Comparison of ENCODE assay signal across 22 cellular contexts in genomic region chr11:118853693-118854092, GRCh38. TPM values are rescaled to one million over a fixed set of nuclear protein-coding genes. Genes with fewer than 3 reads are reported as not detected.
DNase-seq lines count a peak whose midpoint lies in the region; TF ChIP-seq lines count a peak whose summit lies in the region.
"Had no signal": no experiment of that assay in that cellular context is flagged by ENCODE, and none has a peak within 500 bp of the region (broad histone marks: within the 10 kb centered on the region; RNA-seq: fewer than 3 reads in every experiment).

No MANE protein-coding gene starts in this region.

- intact Hi-C loops in posterior vena cava (cut with DNase I) (loop anchor here in 1 of 2 donors (10.0 kb wide), 1 partner anchor 1791 kb away; no protein-coding TSS in a partner anchor), head of caudate nucleus (cut with DNase I) (no loop called here), posterior cingulate gyrus (cut with DNase I) (no loop called here)

- H3K27me3 Mint-ChIP-seq in activated naive CD4-positive, alpha-beta T cell treated with anti-CD3 and anti-CD28 coated beads, Interleukin-2, amount 50 U/mL, for 24 hours: no peaks in the 10 kb centered on the region
- no peaks in the 10 kb centered on the region for H3K27me3 Mint-ChIP-seq in CD8-positive, alpha-beta memory T cell
- H3K27me3 Mint-ChIP-seq: CD4-positive, CD25-positive, alpha-beta regulatory T cell had no signal

- no peak overlapping the region for H3K9ac ChIP-seq in OCI-LY1 (ENCODE audit: low read length)

- H3K36me3 Mint-ChIP-seq in activated naive CD4-positive, alpha-beta T cell treated with anti-CD3 and anti-CD28 coated beads, Interleukin-2, amount 50 U/mL, for 24 hours: no peaks in the 10 kb centered on the region
- peaks cover 0 to 2% (median 0%) of the 10 kb centered on the region in 3 donors for H3K36me3 Mint-ChIP-seq in CD8-positive, alpha-beta memory T cell
- H3K36me3 Mint-ChIP-seq: CD4-positive, CD25-positive, alpha-beta regulatory T cell; CD8-positive, alpha-beta T cell had no signal

- DNase-seq in activated naive CD4-positive, alpha-beta T cell treated with Interleukin-2 at 50 U/mL for 16 hours: no peak
- peak; percentile 43 for DNase-seq in posterior vena cava (ENCODE audit: low spot score)
- DNase-seq in head of caudate nucleus: no peak
- DNase-seq in CD8-positive, alpha-beta memory T cell: no peak
- DNase-seq in posterior cingulate gyrus: no peak
- no peak for DNase-seq in NCI-H345 (lab: John Stamatoyannopoulos, UW)
- DNase-seq: BE2C; CD4-positive, CD25-positive, alpha-beta regulatory T cell; CD8-positive, alpha-beta T cell; DMS 273 treated with DMSO at 0.1 percent for 48 hours; DMS79; GF-D8; GOT3; HFFc6 had no signal

- H2AFZ ChIP-seq in OCI-LY1 (ENCODE audit: low read length): no peak overlapping the region

- peaks cover 13% of the 10 kb centered on the region for H3K4me1 Mint-ChIP-seq in activated naive CD4-positive, alpha-beta T cell treated with anti-CD3 and anti-CD28 coated beads, Interleukin-2, amount 50 U/mL, for 24 hours
- peaks cover 0 to 12% (median 0%) of the 10 kb centered on the region in 3 donors for H3K4me1 Mint-ChIP-seq in CD8-positive, alpha-beta memory T cell

- no peaks in the 10 kb centered on the region for H3K9me3 Mint-ChIP-seq in activated naive CD4-positive, alpha-beta T cell treated with anti-CD3 and anti-CD28 coated beads, Interleukin-2, amount 50 U/mL, for 24 hours
- no peaks in the 10 kb centered on the region for H3K9me3 Mint-ChIP-seq in CD8-positive, alpha-beta memory T cell
- H3K9me3 Mint-ChIP-seq: CD8-positive, alpha-beta T cell; HFFc6 had no signal

- no peaks in the 10 kb centered on the region for H3K79me2 ChIP-seq in OCI-LY1 (ENCODE audit: insufficient read depth, low read length)

- no peaks in the 10 kb centered on the region for H3F3A ChIP-seq in OCI-LY1 (ENCODE audit: insufficient read depth, low read length)

- H3K27ac ChIP-seq in OCI-LY1 (ENCODE audit: low read depth, low read length, poor library complexity, severe bottlenecking): peak overlapping the region; percentile 40
- no peak overlapping the region for H3K27ac ChIP-seq in CD8-positive, alpha-beta memory T cell (ENCODE audit: low read depth, low read length)
- H3K27ac ChIP-seq: 22Rv1, C4-2B had no signal

- H3K9me3 ChIP-seq in OCI-LY1 (ENCODE audit: low read length): no peaks in the 10 kb centered on the region
- no peaks in the 10 kb centered on the region for H3K9me3 ChIP-seq in CD8-positive, alpha-beta memory T cell (ENCODE audit: low read length)
- H3K9me3 ChIP-seq: BE2C, HAP-1 had no signal

- CTCF ChIA-PET in CD8-positive, alpha-beta memory T cell (lab: Charles Lee): no interaction called here

- H3K27me3 ChIP-seq in OCI-LY1 (ENCODE audit: insufficient read depth, low read length): no peaks in the 10 kb centered on the region
- H3K27me3 ChIP-seq in CD8-positive, alpha-beta memory T cell (ENCODE audit: insufficient read depth, low read length, poor library complexity, severe bottlenecking): no peaks in the 10 kb centered on the region
- H3K27me3 ChIP-seq: BE2C had no signal

- no peaks in the 10 kb centered on the region for H4K20me1 ChIP-seq in OCI-LY1 (ENCODE audit: insufficient read depth, low read length)

- H3K27ac Mint-ChIP-seq in activated naive CD4-positive, alpha-beta T cell treated with anti-CD3 and anti-CD28 coated beads, Interleukin-2, amount 50 U/mL, for 24 hours: peak overlapping the region; percentile 66
- no peak overlapping the region for H3K27ac Mint-ChIP-seq in CD8-positive, alpha-beta memory T cell
- H3K27ac Mint-ChIP-seq: CD8-positive, alpha-beta T cell; HFFc6 had no signal

- POLR2A ChIA-PET in CD8-positive, alpha-beta memory T cell (lab: Charles Lee): interaction anchor here (0.7 kb wide), 1 partner anchor 39 kb away, joined by 3 read pairs; no protein-coding TSS in a partner anchor

- no peak for TF ChIP-seq CTCF in OCI-LY1 (IDR thresholded peaks at IDR 0.05; ENCODE audit: low read length)

- H3K4me1 ChIP-seq in OCI-LY1 (ENCODE audit: insufficient read depth, low read length, severe bottlenecking): peaks cover 60% of the 10 kb centered on the region
- no peaks in the 10 kb centered on the region for H3K4me1 ChIP-seq in CD8-positive, alpha-beta memory T cell (ENCODE audit: insufficient read depth, low read length)
- H3K4me1 ChIP-seq: BE2C, HAP-1 had no signal

- no peak overlapping the region for H3K4me3 ChIP-seq in OCI-LY1 (ENCODE audit: low read depth, low read length, poor library complexity, severe bottlenecking)
- H3K4me3 ChIP-seq in CD8-positive, alpha-beta memory T cell (ENCODE audit: low read length): no peak overlapping the region
- H3K4me3 ChIP-seq: HAP-1 had no signal

- H3K4me2 ChIP-seq in OCI-LY1 (ENCODE audit: low read length): no peak overlapping the region

- no peaks in the 10 kb centered on the region for H3K9me2 ChIP-seq in OCI-LY1 (ENCODE audit: low read depth, low read length)

- no peak overlapping the region for H3K4me3 Mint-ChIP-seq in activated naive CD4-positive, alpha-beta T cell treated with anti-CD3 and anti-CD28 coated beads, Interleukin-2, amount 50 U/mL, for 24 hours
- H3K4me3 Mint-ChIP-seq in CD8-positive, alpha-beta memory T cell: no peak overlapping the region
- H3K4me3 Mint-ChIP-seq: CD4-positive, CD25-positive, alpha-beta regulatory T cell; CD8-positive, alpha-beta T cell; HFFc6 had no signal

- H3K36me3 ChIP-seq in OCI-LY1 (ENCODE audit: insufficient read depth, low read length): no peaks in the 10 kb centered on the region
- H3K36me3 ChIP-seq in CD8-positive, alpha-beta memory T cell (ENCODE audit: insufficient read depth, low read length): no peaks in the 10 kb centered on the region
- H3K36me3 ChIP-seq: BE2C, HAP-1 had no signal

RNA-seq across cellular contexts. Expression of gene CXCR5, which starts 30.0 kb away (rescaled TPM):
- under 1 TPM in 1 of 2 donors, not detected in 1; 0.10 TPM for total RNA-seq in posterior vena cava
- 1 to 10 TPM; 5.8 to 6.3 TPM for total RNA-seq in CD8-positive, alpha-beta memory T cell
- 4.5 TPM for polyA plus RNA-seq in CD8-positive, alpha-beta memory T cell
- total RNA-seq: Daoy, G401 had no signal
- polyA plus RNA-seq: AG04450 had no signal

Comparison
In these comparisons a context has a peak if more than half of its experiments do, and no peak if none do; other contexts are left out.
1. RNA of gene CXCR5, which starts 30.0 kb away (total RNA-seq): 5.8 to 6.3 TPM in CD8-positive, alpha-beta memory T cell; 0.10 TPM in posterior vena cava; every median in the first group is over 4 times any median in the second.